In genomic region chr2:26185954-26186353, GRCh38 we compare ENCODE assay signal across 11 cellular contexts. TPM values are rescaled to one million over a fixed set of nuclear protein-coding genes. Genes with fewer than 3 reads are reported as not detected.
A peak's percentile ranks its signal among the peaks of the same experiment; 100 is the strongest.
DNase-seq lines count a peak whose midpoint lies in the region; ATAC-seq, FAIRE-seq and TF ChIP-seq lines count a peak whose summit lies in the region.
"Had no signal": no experiment of that assay in that cellular context is flagged by ENCODE, and none has a peak within 500 bp of the region (broad histone marks: within the 10 kb centered on the region; RNA-seq: fewer than 3 reads in every experiment).

No MANE protein-coding gene starts in this region.

- no peaks in the 10 kb centered on the region for H3K9me3 ChIP-seq in A549
- H3K9me3 ChIP-seq in CD8-positive, alpha-beta memory T cell (ENCODE audit: low read length) = no peaks in the 10 kb centered on the region

- peak overlapping the region; percentile 82 to 93 (median 84) for H3K4me3 Mint-ChIP-seq in CD8-positive, alpha-beta memory T cell
- peak overlapping the region; percentile 69 for H3K4me3 Mint-ChIP-seq in activated naive CD8-positive, alpha-beta T cell treated with anti-CD3 and anti-CD28 coated beads, Interleukin-2, amount 50 U/mL, for 24 hours
- H3K4me3 Mint-ChIP-seq in naive B cell = peak overlapping the region; percentile 52 to 92 (median 80)
- no peak overlapping the region for H3K4me3 Mint-ChIP-seq in HFFc6

- TF ChIP-seq CTCF in A549 (IDR thresholded peaks at IDR 0.05) (no peak), HFFc6 (IDR thresholded peaks at IDR 0.05) (no peak)

- 96% methylated on average over 11 of the region's 11 CpGs for WGBS in A549 (ENCODE audit: missing lambda C conversion rate)

- CTCF ChIA-PET in A549 (lab: Yijun Ruan, JAX) = interaction anchor here (1.0 to 5.4 kb wide), 14 partner anchors 8 to 307 kb away, joined by 3 to 77 read pairs (median 8); partner anchors contain the start of genes ASXL2 and GAREM2
- CTCF ChIA-PET in CD8-positive, alpha-beta memory T cell (lab: Charles Lee) = interaction anchor here (1.1 to 2.3 kb wide), 8 partner anchors 10 to 307 kb away, joined by 3 to 17 read pairs (median 5); partner anchors contain the start of genes RAB10 and SELENOI

- H3K4me1 Mint-ChIP-seq in CD8-positive, alpha-beta memory T cell = peaks cover 11 to 37% (median 31%) of the 10 kb centered on the region in 3 donors
- H3K4me1 Mint-ChIP-seq in activated naive CD8-positive, alpha-beta T cell treated with anti-CD3 and anti-CD28 coated beads, Interleukin-2, amount 50 U/mL, for 24 hours = peaks cover 10% of the 10 kb centered on the region
- H3K4me1 Mint-ChIP-seq in naive B cell = peaks cover 4 to 11% (median 5%) of the 10 kb centered on the region in 3 donors
- no peaks in the 10 kb centered on the region for H3K4me1 Mint-ChIP-seq in HFFc6 (ENCODE audit: low read depth)

- no peaks in the 10 kb centered on the region for H3K27me3 ChIP-seq in CD8-positive, alpha-beta memory T cell (ENCODE audit: insufficient read depth, low read length, poor library complexity, severe bottlenecking)

- TF ChIP-seq EP300 in A549 (IDR thresholded peaks at IDR 0.05) = no peak

- H3K9me3 Mint-ChIP-seq in CD8-positive, alpha-beta memory T cell = no peaks in the 10 kb centered on the region
- H3K9me3 Mint-ChIP-seq in activated naive CD8-positive, alpha-beta T cell treated with anti-CD3 and anti-CD28 coated beads, Interleukin-2, amount 50 U/mL, for 24 hours = no peaks in the 10 kb centered on the region
- H3K9me3 Mint-ChIP-seq in naive B cell (no peaks in the 10 kb centered on the region), HFFc6 (no peaks in the 10 kb centered on the region)

- no peak for TF ChIP-seq POLR2A in A549 (IDR thresholded peaks at IDR 0.05; ENCODE audit: low read length)

- ATAC-seq in A549 = no peak
- ATAC-seq in activated naive CD8-positive, alpha-beta T cell treated with anti-CD3 and anti-CD28 coated beads, Interleukin-2, amount 50 U/mL, for 24 hours = no peak
- ATAC-seq in naive B cell (ENCODE audit: low read depth in 2 of 2) = no peak

- no peak for FAIRE-seq in A549 (lab: Jason Lieb, UNC)
- FAIRE-seq: RCC 7860, small intestine had no signal

- H3K27ac Mint-ChIP-seq in CD8-positive, alpha-beta memory T cell = peak overlapping the region in 5 of 8 donors; percentile 27 to 76 (median 55)
- H3K27ac Mint-ChIP-seq in activated naive CD8-positive, alpha-beta T cell treated with anti-CD3 and anti-CD28 coated beads, Interleukin-2, amount 50 U/mL, for 24 hours = peak overlapping the region; percentile 19
- H3K27ac Mint-ChIP-seq in naive B cell (no peak overlapping the region), HFFc6 (no peak overlapping the region)

- H3K36me3 ChIP-seq in CD8-positive, alpha-beta memory T cell (ENCODE audit: insufficient read depth, low read length) = peaks cover 2% of the 10 kb centered on the region

- POLR2A ChIA-PET in A549 (lab: Yijun Ruan, JAX) = no interaction called here
- POLR2A ChIA-PET in CD8-positive, alpha-beta memory T cell (lab: Charles Lee) = interaction anchor here (1.5 kb wide), 1 partner anchor 58 kb away, joined by 8 read pairs; the partner anchor contains the start of genes HADHA and HADHB

- no peak overlapping the region for H3K27ac ChIP-seq in A549
- H3K27ac ChIP-seq in CD8-positive, alpha-beta memory T cell (ENCODE audit: low read depth, low read length) = no peak overlapping the region

- peak overlapping the region; percentile 88 for H3K4me2 ChIP-seq in A549

- peaks cover 0 to 15% (median 3%) of the 10 kb centered on the region in 3 donors for H3K36me3 Mint-ChIP-seq in CD8-positive, alpha-beta memory T cell
- H3K36me3 Mint-ChIP-seq in activated naive CD8-positive, alpha-beta T cell treated with anti-CD3 and anti-CD28 coated beads, Interleukin-2, amount 50 U/mL, for 24 hours (ENCODE audit: low read depth) = no peaks in the 10 kb centered on the region
- H3K36me3 Mint-ChIP-seq in naive B cell (peaks cover 0 to 5% of the 10 kb centered on the region in 2 donors), HFFc6 (ENCODE audit: low read depth) (0 out of 2 replicates have a peak, but pooled peaks cover 3% of the 10 kb centered on the region)

- no peak for TF ChIP-seq RAD21 in A549 (conservative IDR thresholded peaks at IDR 0.05 in 1 of 2, IDR thresholded peaks at IDR 0.05 in 1 of 2)

- peaks cover 0 to 4% of the 10 kb centered on the region in 2 donors for H3K27me3 Mint-ChIP-seq in CD8-positive, alpha-beta memory T cell
- H3K27me3 Mint-ChIP-seq in activated naive CD8-positive, alpha-beta T cell treated with anti-CD3 and anti-CD28 coated beads, Interleukin-2, amount 50 U/mL, for 24 hours = peaks cover 9% of the 10 kb centered on the region
- peaks cover 4 to 22% (median 15%) of the 10 kb centered on the region in 3 donors for H3K27me3 Mint-ChIP-seq in naive B cell
- H3K27me3 Mint-ChIP-seq in HFFc6 (ENCODE audit: insufficient read depth) = peaks cover 12% of the 10 kb centered on the region

- no peak overlapping the region for H3K4me3 ChIP-seq in A549
- H3K4me3 ChIP-seq in CD8-positive, alpha-beta memory T cell (ENCODE audit: low read length) = peak overlapping the region; percentile 58

- no peak for DNase-seq in A549 (ENCODE audit: low read depth in 1 of 2, low spot score in 1 of 2)
- no peak for DNase-seq in CD8-positive, alpha-beta memory T cell
- DNase-seq in activated naive CD8-positive, alpha-beta T cell treated with anti-CD3 and anti-CD28 coated beads, Interleukin-2, amount 50 U/mL, for 24 hours = no peak
- DNase-seq in naive B cell = no peak
- no peak for DNase-seq in NCI-H446 (lab: John Stamatoyannopoulos, UW)
- DNase-seq in NCI-H2227 treated with DMSO at 0.1 percent for 48 hours (lab: John Stamatoyannopoulos, UW) = no peak
- DNase-seq in NCI-H1092 (lab: John Stamatoyannopoulos, UW) = no peak
- no peak for DNase-seq in HFFc6
- DNase-seq: Calu3, small intestine had no signal

- peaks cover 7% of the 10 kb centered on the region; the same call in 2 of the 3 replicates for H3K4me1 ChIP-seq in A549
- peaks cover 8% of the 10 kb centered on the region for H3K4me1 ChIP-seq in CD8-positive, alpha-beta memory T cell (ENCODE audit: insufficient read depth, low read length)

TF ChIP-seq in A549, 52 proteins besides CTCF, POLR2A, EP300 and RAD21 (continues in another document):
- TF ChIP-seq, protein P1, sequence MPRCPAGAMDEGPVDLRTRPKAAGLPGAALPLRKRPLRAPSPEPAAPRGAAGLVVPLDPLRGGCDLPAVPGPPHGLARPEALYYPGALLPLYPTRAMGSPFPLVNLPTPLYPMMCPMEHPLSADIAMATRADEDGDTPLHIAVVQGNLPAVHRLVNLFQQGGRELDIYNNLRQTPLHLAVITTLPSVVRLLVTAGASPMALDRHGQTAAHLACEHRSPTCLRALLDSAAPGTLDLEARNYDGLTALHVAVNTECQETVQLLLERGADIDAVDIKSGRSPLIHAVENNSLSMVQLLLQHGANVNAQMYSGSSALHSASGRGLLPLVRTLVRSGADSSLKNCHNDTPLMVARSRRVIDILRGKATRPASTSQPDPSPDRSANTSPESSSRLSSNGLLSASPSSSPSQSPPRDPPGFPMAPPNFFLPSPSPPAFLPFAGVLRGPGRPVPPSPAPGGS (IDR thresholded peaks at IDR 0.05) = no peak
- no peak for TF ChIP-seq HES2 (IDR thresholded peaks at IDR 0.05)
- TF ChIP-seq ZFP36 (IDR thresholded peaks at IDR 0.05; ENCODE audit: borderline replicate concordance, partially characterized antibody) = no peak
- no peak for TF ChIP-seq HEYL (CRISPR knock-in tag; IDR thresholded peaks at IDR 0.05)
- TF ChIP-seq MAFK (IDR thresholded peaks at IDR 0.05; ENCODE audit: partially characterized antibody) = no peak
- no peak for TF ChIP-seq MYC (IDR thresholded peaks at IDR 0.05; ENCODE audit: borderline replicate concordance, low read length)
- TF ChIP-seq HOXA7 (CRISPR knock-in tag; IDR thresholded peaks at IDR 0.05) = no peak
- TF ChIP-seq NFE2L2 (conservative IDR thresholded peaks at IDR 0.05; ENCODE audit: low read length) = no peak

RNA-seq across cellular contexts. Expression of gene GAREM2, which starts 13.1 kb away (rescaled TPM):
- polyA plus RNA-seq in A549 (2011; rRNA removed) (5.1 and 6.6 TPM in 2 replicates), A549 (2017; fragmentation: RNase III; extraction: RNeasy Plus Mini Kit Qiagen cat#74134 plus additional on column Dnase treatment) (4.5 to 5.9 TPM (median 5.6 TPM) in 3 replicates), naive B cell (ENCODE audit: low read depth in 6 of 6) (1 to 10 TPM in 2 of 6 donors, under 1 TPM in 2, not detected in 2; 0.29 to 2.1 (median 0.79) TPM)
- 5.6 and 8.6 TPM in 2 replicates for polyA plus RNA-seq in A549 (2012; cell fraction: cytosol; rRNA removed)
- polyA plus RNA-seq in A549 (2012; cell fraction: nucleus; rRNA removed) = 11.2 and 11.9 TPM in 2 replicates
- 10.2 and 10.4 TPM in 2 replicates for polyA minus RNA-seq in A549 (2011; rRNA and poly(A)+ RNA removed)
- total RNA-seq in CD8-positive, alpha-beta memory T cell = 1 to 10 TPM; 3.2 to 3.3 TPM
- polyA plus RNA-seq in CD8-positive, alpha-beta memory T cell = 3.1 TPM
- not detected for total RNA-seq in HFFc6 (2021; fragmentation: NEBNext Ultra II Directional; extraction: Animal tissue kit (Norgen Biotek cat#: 25700))

RNA-seq across cellular contexts. Expression of gene HADHA, which starts 58.5 kb away (rescaled TPM):
- polyA plus RNA-seq in A549 (2011; rRNA removed) = 161 and 174 TPM in 2 replicates
- polyA plus RNA-seq in A549 (2012; cell fraction: cytosol; rRNA removed) = 57.5 and 58.9 TPM in 2 replicates
- 53.6 and 79.3 TPM in 2 replicates for polyA plus RNA-seq in A549 (2012; cell fraction: nucleus; rRNA removed)
- polyA plus RNA-seq in A549 (2017; fragmentation: RNase III; extraction: RNeasy Plus Mini Kit Qiagen cat#74134 plus additional on column Dnase treatment) = 122 to 123 TPM (median 122 TPM) in 3 replicates
- polyA minus RNA-seq in A549 (2011; rRNA and poly(A)+ RNA removed) = 163 and 188 TPM in 2 replicates
- 100 to 1,000 TPM; 122 to 126 TPM for total RNA-seq in CD8-positive, alpha-beta memory T cell
- polyA plus RNA-seq in CD8-positive, alpha-beta memory T cell = 116 TPM
- polyA plus RNA-seq in naive B cell (ENCODE audit: low read depth in 6 of 6) = 100 to 1,000 TPM in 4 of 6 donors, 10 to 100 TPM in 2; 77.4 to 118 (median 102) TPM
- total RNA-seq in HFFc6 (2021; fragmentation: NEBNext Ultra II Directional; extraction: Animal tissue kit (Norgen Biotek cat#: 25700)) = 100 to 1,000 TPM; 127 to 138 (median 133) TPM

RNA-seq across cellular contexts. Expression of gene HADHB, which starts 58.8 kb away (rescaled TPM):
- polyA plus RNA-seq in A549 (2011; rRNA removed) = 161 and 173 TPM in 2 replicates
- 68.9 and 79.4 TPM in 2 replicates for polyA plus RNA-seq in A549 (2012; cell fraction: cytosol; rRNA removed)
- 48.4 and 94.9 TPM in 2 replicates for polyA plus RNA-seq in A549 (2012; cell fraction: nucleus; rRNA removed)
- 93.1 to 102 TPM (median 95.4 TPM) in 3 replicates for polyA plus RNA-seq in A549 (2017; fragmentation: RNase III; extraction: RNeasy Plus Mini Kit Qiagen cat#74134 plus additional on column Dnase treatment)
- polyA minus RNA-seq in A549 (2011; rRNA and poly(A)+ RNA removed) = 136 and 140 TPM in 2 replicates
- total RNA-seq in CD8-positive, alpha-beta memory T cell = 10 to 100 TPM; 75.1 to 80.2 TPM
- polyA plus RNA-seq in CD8-positive, alpha-beta memory T cell = 83.2 TPM
- 100 to 1,000 TPM in 5 of 6 donors, 10 to 100 TPM in 1; 97.7 to 133 (median 110) TPM for polyA plus RNA-seq in naive B cell (ENCODE audit: low read depth in 6 of 6)
- 100 to 1,000 TPM in 5 of 6 experiments, 10 to 100 TPM in 1; 93.9 to 119 (median 112) TPM for total RNA-seq in HFFc6 (2021; fragmentation: NEBNext Ultra II Directional; extraction: Animal tissue kit (Norgen Biotek cat#: 25700))

Comparison
In these comparisons a context has a peak if more than half of its experiments do, and no peak if none do; other contexts are left out.
1. H3K27ac Mint-ChIP-seq: peak in CD8-positive, alpha-beta memory T cell (5 of 8) and activated naive CD8-positive, alpha-beta T cell treated with anti-CD3 and anti-CD28 coated beads, Interleukin-2, amount 50 U/mL, for 24 hours (single experiment); none in naive B cell (0 of 6) and HFFc6 (single experiment).